In the genomic region with DNA sequence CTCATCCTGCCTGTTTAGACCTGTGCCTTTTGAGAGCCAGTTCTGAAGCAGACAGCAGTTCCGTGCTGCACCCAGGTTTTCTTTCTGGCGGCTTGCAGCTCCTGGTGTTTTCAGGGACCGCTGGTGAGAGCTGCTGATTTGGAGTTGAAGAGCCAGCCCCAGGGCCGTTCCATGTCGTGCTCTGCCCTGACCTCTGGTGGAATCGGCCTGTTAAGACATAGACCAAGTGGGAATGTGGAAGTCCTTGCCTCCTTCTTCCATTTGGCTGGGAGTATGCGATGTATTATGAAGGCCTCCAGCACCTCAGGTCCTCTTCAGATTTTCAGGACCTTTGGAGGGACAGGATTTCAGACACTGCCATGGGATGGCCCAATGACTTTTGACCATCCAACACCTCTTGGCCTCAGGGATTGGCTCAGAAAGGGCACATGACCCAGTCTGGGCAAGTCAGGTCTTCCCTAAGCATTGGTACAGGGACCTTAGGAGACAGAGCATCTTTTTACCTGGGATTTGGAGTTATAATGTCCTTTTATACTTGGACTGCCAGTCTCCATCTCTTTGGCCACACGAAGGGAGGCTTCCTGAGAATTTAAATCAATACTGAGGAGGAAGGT, we compare ENCODE assay signal across 8 cellular contexts.
DNase-seq lines count a peak whose midpoint lies in the region; ATAC-seq and TF ChIP-seq lines count a peak whose summit lies in the region.

No MANE protein-coding gene starts in this region.

- no peak overlapping the region for H3K9ac ChIP-seq in Karpas-422 (ENCODE audit: low read length)
- no peak overlapping the region for H3K9ac ChIP-seq in adipocyte (ENCODE audit: low read length)

- no peaks in the 10 kb centered on the region for H3K36me3 ChIP-seq in Karpas-422 (ENCODE audit: insufficient read depth, low read length)
- H3K36me3 ChIP-seq in adipocyte (ENCODE audit: control insufficient read depth, insufficient read depth, low read length, severe bottlenecking): no peaks in the 10 kb centered on the region
- no peaks in the 10 kb centered on the region for H3K36me3 ChIP-seq in heart right ventricle
- H3K36me3 ChIP-seq in prostate gland: no peaks in the 10 kb centered on the region

- peak; percentile 58 for ATAC-seq in GM21447 (IDR thresholded peaks at IDR 0.05; ENCODE audit: unreplicated experiment)
- peak; percentile 100 for ATAC-seq in SK-N-SH treated with all-trans-retinoic acid at 6 μM for 48 hours
- peak; percentile 86 to 97 (median 92) for ATAC-seq in heart right ventricle
- ATAC-seq in GM21360 (IDR thresholded peaks at IDR 0.05; ENCODE audit: unreplicated experiment): no peak

- peaks cover 21% of the 10 kb centered on the region for H3K4me1 Mint-ChIP-seq in Calu3 (ENCODE audit: low read depth, unreplicated experiment)

- TF ChIP-seq CTCF in Calu3 (IDR thresholded peaks at IDR 0.05; ENCODE audit: unreplicated experiment): peak; percentile 70
- TF ChIP-seq CTCF in heart right ventricle (IDR thresholded peaks at IDR 0.05): peak; percentile 63 to 84 (median 78)
- TF ChIP-seq CTCF in prostate gland (IDR thresholded peaks at IDR 0.05): peak; percentile 19 to 72 (median 54)

- no peaks in the 10 kb centered on the region for H3K9me3 Mint-ChIP-seq in Calu3 (ENCODE audit: low read depth, unreplicated experiment)

- no peaks in the 10 kb centered on the region for H3K27me3 ChIP-seq in Karpas-422 (ENCODE audit: low read length)
- no peaks in the 10 kb centered on the region for H3K27me3 ChIP-seq in adipocyte (replicated peaks; ENCODE audit: control insufficient read depth, insufficient read depth, low read length)
- H3K27me3 ChIP-seq in heart right ventricle: peaks cover 0 to 4% (median 0%) of the 10 kb centered on the region in 7 donors
- no peaks in the 10 kb centered on the region for H3K27me3 ChIP-seq in prostate gland (replicated peaks; ENCODE audit: insufficient read depth)

- no TSS peak for BruUV-seq in Calu3 (replicated peaks; lab: Mats Ljungman, UMichigan)

- CTCF ChIA-PET in Calu3 (lab: Charles Lee): interaction anchor here (0.6 to 1.8 kb wide), 13 partner anchors 9 to 213 kb away, joined by 3 to 20 read pairs (median 4); no protein-coding TSS in a partner anchor

- H3K4me3 Mint-ChIP-seq in Calu3 (ENCODE audit: low read depth, unreplicated experiment): peak overlapping the region; percentile 47

- H2AFZ ChIP-seq in Karpas-422 (ENCODE audit: low read length): no peak overlapping the region

- H3K9me3 ChIP-seq in Karpas-422 (ENCODE audit: low read length) (no peaks in the 10 kb centered on the region), adipocyte (ENCODE audit: control insufficient read depth, low read length) (no peaks in the 10 kb centered on the region), heart right ventricle (no peaks in the 10 kb centered on the region), prostate gland (no peaks in the 10 kb centered on the region)

- H3K4me3 ChIP-seq in Karpas-422 (ENCODE audit: low read length) (no peak overlapping the region), adipocyte (ENCODE audit: low read length) (no peak overlapping the region), heart right ventricle (no peak overlapping the region), prostate gland (no peak overlapping the region)

- H3K27ac Mint-ChIP-seq in Calu3 (ENCODE audit: unreplicated experiment): peak overlapping the region; percentile 7

- DNase-seq in Calu3: peak; percentile 86
- peak; percentile 70 for DNase-seq in Karpas-422
- DNase-seq in adipocyte (ENCODE audit: low read depth): peak; percentile 79
- DNase-seq in heart right ventricle: peak; percentile 58 to 60
- DNase-seq in prostate gland (ENCODE audit: low spot score): peak; percentile 49

- H3K9me2 ChIP-seq in Karpas-422 (replicated peaks; ENCODE audit: insufficient read depth, low read length): no peaks in the 10 kb centered on the region

- intact Hi-C loops in Calu3 (cut with micrococcal nuclease; ENCODE audit: unreplicated experiment): loop anchor here (1.0 kb wide), 5 partner anchors 47 to 233 kb away; no protein-coding TSS in a partner anchor
- intact Hi-C loops in heart right ventricle (cut with DNase I): loop anchor here (2.0 to 10.0 kb wide), 7 partner anchors 138 to 180 kb away; a partner anchor contains a TSS
- intact Hi-C loops in prostate gland (cut with DNase I): loop anchor here (2.0 to 10.0 kb wide), 3 partner anchors 80 to 174 kb away; no protein-coding TSS in a partner anchor

- TF ChIP-seq POLR2A in prostate gland (IDR thresholded peaks at IDR 0.05): no peak

- H3K4me2 ChIP-seq in Karpas-422 (ENCODE audit: low read depth, low read length, poor library complexity, severe bottlenecking): no peak overlapping the region

- no peaks in the 10 kb centered on the region for H3K27me3 Mint-ChIP-seq in Calu3 (ENCODE audit: unreplicated experiment)

- H3K36me3 Mint-ChIP-seq in Calu3 (ENCODE audit: insufficient read depth, unreplicated experiment): no peaks in the 10 kb centered on the region

- H3K4me1 ChIP-seq in Karpas-422 (ENCODE audit: low read length) (no peaks in the 10 kb centered on the region), adipocyte (ENCODE audit: control insufficient read depth, insufficient read depth, low read length) (peaks cover 8% of the 10 kb centered on the region), heart right ventricle (peaks cover 0 to 4% (median 0%) of the 10 kb centered on the region in 9 donors), prostate gland (replicated peaks) (no peaks in the 10 kb centered on the region)

- no peaks in the 10 kb centered on the region for H4K20me1 ChIP-seq in Karpas-422 (ENCODE audit: insufficient read depth, low read depth, low read length)

- H3K79me2 ChIP-seq in Karpas-422 (ENCODE audit: low read length): no peaks in the 10 kb centered on the region

- H3K27ac ChIP-seq in Karpas-422 (ENCODE audit: low read length) (no peak overlapping the region), heart right ventricle (no peak overlapping the region), prostate gland (no peak overlapping the region)

- WGBS in heart right ventricle, 2 donors: 22% methylated on average over 8 of the region's 8 CpGs
- 31% methylated on average over 8 of the region's 8 CpGs for WGBS in prostate gland

TF ChIP-seq in SK-N-SH treated with all-trans-retinoic acid at 6 μM for 48 hours, 23 proteins besides CTCF, POLR2A, EP300 and RAD21 (continues in another document):
- TF ChIP-seq ZNF565 (CRISPR knock-in tag; conservative IDR thresholded peaks at IDR 0.05; ENCODE audit: low read depth) (no peak), BACH2 (CRISPR knock-in tag; IDR thresholded peaks at IDR 0.05; ENCODE audit: borderline replicate concordance) (no peak), CSDC2 (CRISPR knock-in tag; IDR thresholded peaks at IDR 0.05) (no peak), PPARA (CRISPR knock-in tag; IDR thresholded peaks at IDR 0.05; ENCODE audit: borderline replicate concordance) (no peak), ZC3H10 (CRISPR knock-in tag; IDR thresholded peaks at IDR 0.05) (no peak), GLIS3 (CRISPR knock-in tag; IDR thresholded peaks at IDR 0.05) (no peak), OSR1 (CRISPR knock-in tag; IDR thresholded peaks at IDR 0.05) (no peak), ZFP30 (CRISPR knock-in tag; IDR thresholded peaks at IDR 0.05) (no peak), ZNF8 (CRISPR knock-in tag; IDR thresholded peaks at IDR 0.05) (no peak)
- TF ChIP-seq, protein P1, sequence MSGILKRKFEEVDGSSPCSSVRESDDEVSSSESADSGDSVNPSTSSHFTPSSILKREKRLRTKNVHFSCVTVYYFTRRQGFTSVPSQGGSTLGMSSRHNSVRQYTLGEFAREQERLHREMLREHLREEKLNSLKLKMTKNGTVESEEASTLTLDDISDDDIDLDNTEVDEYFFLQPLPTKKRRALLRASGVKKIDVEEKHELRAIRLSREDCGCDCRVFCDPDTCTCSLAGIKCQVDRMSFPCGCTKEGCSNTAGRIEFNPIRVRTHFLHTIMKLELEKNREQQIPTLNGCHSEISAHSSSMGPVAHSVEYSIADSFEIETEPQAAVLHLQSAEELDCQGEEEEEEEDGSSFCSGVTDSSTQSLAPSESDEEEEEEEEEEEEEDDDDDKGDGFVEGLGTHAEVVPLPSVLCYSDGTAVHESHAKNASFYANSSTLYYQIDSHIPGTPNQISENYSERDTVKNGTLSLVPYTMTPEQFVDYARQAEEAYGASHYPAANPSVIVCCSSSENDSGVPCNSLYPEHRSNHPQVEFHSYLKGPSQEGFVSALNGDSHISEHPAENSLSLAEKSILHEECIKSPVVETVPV (CRISPR knock-in tag; IDR thresholded peaks at IDR 0.05): no peak
- TF ChIP-seq, protein P2, sequence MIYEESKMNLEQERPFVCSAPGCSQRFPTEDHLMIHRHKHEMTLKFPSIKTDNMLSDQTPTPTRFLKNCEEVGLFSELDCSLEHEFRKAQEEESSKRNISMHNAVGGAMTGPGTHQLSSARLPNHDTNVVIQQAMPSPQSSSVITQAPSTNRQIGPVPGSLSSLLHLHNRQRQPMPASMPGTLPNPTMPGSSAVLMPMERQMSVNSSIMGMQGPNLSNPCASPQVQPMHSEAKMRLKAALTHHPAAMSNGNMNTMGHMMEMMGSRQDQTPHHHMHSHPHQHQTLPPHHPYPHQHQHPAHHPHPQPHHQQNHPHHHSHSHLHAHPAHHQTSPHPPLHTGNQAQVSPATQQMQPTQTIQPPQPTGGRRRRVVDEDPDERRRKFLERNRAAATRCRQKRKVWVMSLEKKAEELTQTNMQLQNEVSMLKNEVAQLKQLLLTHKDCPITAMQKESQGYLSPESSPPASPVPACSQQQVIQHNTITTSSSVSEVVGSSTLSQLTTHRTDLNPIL (CRISPR knock-in tag; IDR thresholded peaks at IDR 0.05; ENCODE audit: low read depth): no peak
